ENCODE assay signal across 29 cellular contexts in the genomic region with DNA sequence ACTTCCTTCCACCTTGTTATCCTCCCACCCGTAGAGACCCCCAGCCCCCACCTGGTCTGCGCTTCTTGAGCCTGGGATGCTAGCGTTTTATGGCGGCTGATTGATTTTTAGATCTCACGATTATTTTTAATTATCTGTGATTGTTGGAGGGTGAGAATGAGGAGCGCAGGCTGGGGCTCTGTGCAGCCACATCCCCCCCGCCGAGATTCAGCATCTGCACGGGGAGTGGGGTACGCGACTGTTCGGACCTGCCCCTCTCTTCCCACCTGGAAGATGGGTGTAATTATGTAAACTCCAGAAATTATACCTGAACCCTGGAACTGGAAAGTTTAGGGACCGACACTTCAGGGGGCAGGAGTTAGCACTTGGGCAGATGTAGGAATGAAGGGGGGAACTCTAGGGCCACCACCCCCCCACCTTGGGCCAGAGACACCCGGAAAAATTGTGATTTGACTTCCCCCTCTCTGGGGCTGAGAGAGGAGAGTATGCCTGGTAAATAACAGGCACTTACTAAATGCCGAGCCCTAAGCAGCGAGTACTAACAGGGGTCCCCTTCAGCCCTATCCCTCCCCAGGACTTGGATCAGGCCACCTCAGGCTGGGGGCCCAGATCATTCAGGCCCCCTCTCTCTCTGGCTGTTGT. TPM values are rescaled to one million over a fixed set of nuclear protein-coding genes. Genes with fewer than 3 reads are reported as not detected.
"Had no signal": no experiment of that assay in that cellular context is flagged by ENCODE, and none has a peak within 500 bp of the region (broad histone marks: within the 10 kb centered on the region; RNA-seq: fewer than 3 reads in every experiment).

No MANE protein-coding gene starts in this region.

- H3K27ac Mint-ChIP-seq: activated naive CD8-positive, alpha-beta T cell treated with anti-CD3 and anti-CD28 coated beads for 36 hours; activated T-cell treated with anti-CD3 and anti-CD28 coated beads, Interleukin-2, amount 50 U/mL, for 24 hours; activated T-helper 17 cell treated with anti-CD3 and anti-CD28 coated beads, Interleukin-2, amount 50 U/mL, for 72 hours; endodermal cell; nephron progenitor cell; stimulated activated naive CD8-positive, alpha-beta T cell treated with anti-CD3 and anti-CD28 coated beads, Interleukin-15, amount 100 ng/mL, for 72 hours had no signal

- H3K36me3 ChIP-seq: esophagus squamous epithelium, gastrocnemius medialis, right lobe of liver, tibial artery, WERI-Rb-1 had no signal

- H3K27ac ChIP-seq: esophagus squamous epithelium, gastrocnemius medialis, right lobe of liver, skin epidermis, tibial artery, WERI-Rb-1 had no signal

- H3K9me3 Mint-ChIP-seq: activated naive CD8-positive, alpha-beta T cell treated with anti-CD3 and anti-CD28 coated beads for 36 hours; activated T-cell treated with anti-CD3 and anti-CD28 coated beads, Interleukin-2, amount 50 U/mL, for 24 hours; activated T-helper 17 cell treated with anti-CD3 and anti-CD28 coated beads, Interleukin-2, amount 50 U/mL, for 72 hours; endodermal cell; memory B cell; nephron progenitor cell; stimulated activated naive CD8-positive, alpha-beta T cell treated with anti-CD3 and anti-CD28 coated beads, Interleukin-15, amount 100 ng/mL, for 72 hours had no signal

- DNase-seq: activated CD4-positive, alpha-beta T cell treated with anti-CD3 and anti-CD28 coated beads for 1 hour; activated CD8-positive, alpha-beta memory T cell treated with anti-CD3 and anti-CD28 coated beads for 24 hours; activated CD8-positive, alpha-beta memory T cell treated with anti-CD3 and anti-CD28 coated beads, Interleukin-2, amount 50 U/mL, for 4 hours; activated naive CD8-positive, alpha-beta T cell treated with anti-CD3 and anti-CD28 coated beads for 36 hours; activated T-cell treated with anti-CD3 and anti-CD28 coated beads, Interleukin-2, amount 50 U/mL, for 24 hours; cerebellar nuclear complex; cortex of kidney; endodermal cell; esophagus squamous epithelium; gastrocnemius medialis; head of caudate nucleus; hypothalamus; islet precursor cell; left colon; nephron progenitor cell; occipital lobe; right lobe of liver; stimulated activated CD4-positive, alpha-beta T cell treated with anti-CD3 and anti-CD28 coated beads, Interleukin-1b, Interleukin-23, amount 100 ng/mL, for 48 hours; stimulated activated naive CD8-positive, alpha-beta T cell treated with anti-CD3 and anti-CD28 coated beads, Interleukin-15, amount 100 ng/mL, for 72 hours; tibial artery; WERI-Rb-1 had no signal

- FAIRE-seq: bronchial epithelial cell, TTC549 had no signal

- H3K9me3 ChIP-seq: esophagus squamous epithelium, gastrocnemius medialis, right lobe of liver, tibial artery had no signal

- ATAC-seq: activated T-helper 17 cell treated with anti-CD3 and anti-CD28 coated beads, Interleukin-2, amount 50 U/mL, for 72 hours; gastrocnemius medialis; left colon; right lobe of liver; stimulated activated naive CD8-positive, alpha-beta T cell treated with anti-CD3 and anti-CD28 coated beads, Interleukin-15, amount 100 ng/mL, for 72 hours had no signal

- H3K4me3 ChIP-seq: esophagus squamous epithelium, gastrocnemius medialis, right lobe of liver, skin epidermis, tibial artery had no signal

- H3K4me3 Mint-ChIP-seq: activated naive CD8-positive, alpha-beta T cell treated with anti-CD3 and anti-CD28 coated beads for 36 hours; activated T-cell treated with anti-CD3 and anti-CD28 coated beads, Interleukin-2, amount 50 U/mL, for 24 hours; activated T-helper 17 cell treated with anti-CD3 and anti-CD28 coated beads, Interleukin-2, amount 50 U/mL, for 72 hours; endodermal cell; memory B cell; nephron progenitor cell; stimulated activated naive CD8-positive, alpha-beta T cell treated with anti-CD3 and anti-CD28 coated beads, Interleukin-15, amount 100 ng/mL, for 72 hours had no signal

- H3K36me3 Mint-ChIP-seq: activated naive CD8-positive, alpha-beta T cell treated with anti-CD3 and anti-CD28 coated beads for 36 hours; memory B cell had no signal

RNA-seq across cellular contexts. Expression of a gene that starts 1.8 kb away (rescaled TPM):
- total RNA-seq: activated naive CD8-positive, alpha-beta T cell treated with anti-CD3 and anti-CD28 coated beads for 36 hours; activated T-helper 17 cell treated with anti-CD3 and anti-CD28 coated beads, Interleukin-2, amount 50 U/mL, for 72 hours; esophagus squamous epithelium; gastrocnemius medialis; left colon; lower leg skin; occipital lobe; right lobe of liver; T-helper 2 cell treated with Interferon-gamma antibody and Interleukin-4, amounts not matched to agents 100 ng/mL and 5 ng/mL, for 36 hours; ureter had no signal
